Comparison of ENCODE assay signal across 8 cellular contexts in genomic region chrX:135520553-135521404, GRCh38. TPM values are rescaled to one million over a fixed set of nuclear protein-coding genes. Genes with fewer than 3 reads are reported as not detected.
DNase-seq lines count a peak whose midpoint lies in the region; ATAC-seq and TF ChIP-seq lines count a peak whose summit lies in the region.

TSS of gene INTS6L (plus strand) at chrX:135520660. CDS start at chrX:135520993, 333 bp downstream.

- H3K9me1 ChIP-seq in IMR-90 (ENCODE audit: insufficient read depth, low read length), result no peaks in the 10 kb centered on the region

- peaks cover 3% of the 10 kb centered on the region for H3F3A ChIP-seq in neural progenitor cell (ENCODE audit: low read depth)

- peak within 1 kb of the TSS; percentile 43 for H4K91ac ChIP-seq in IMR-90 (ENCODE audit: insufficient read depth, low read depth, low read length)

- intact Hi-C loops in IMR-90 (cut with micrococcal nuclease), result loop anchor here (5.0 kb wide), 1 partner anchor 33 kb away; no protein-coding TSS in a partner anchor

- H3K4ac ChIP-seq in IMR-90 (ENCODE audit: low read depth, low read length), result peak within 1 kb of the TSS; percentile 31

- POLR2A ChIA-PET in IMR-90 (lab: Charles Lee; ENCODE audit: unreplicated experiment), result interaction anchor here (1.2 kb wide), 1 partner anchor 10 kb away, joined by 4 read pairs; no protein-coding TSS in a partner anchor

- H3K23ac ChIP-seq in IMR-90 (ENCODE audit: low read depth, low read length), result no peak within 1 kb of the TSS

- no peaks in the 10 kb centered on the region for H3K79me1 ChIP-seq in IMR-90 (ENCODE audit: low read depth in 1 of 2, low read length in 2 of 2)

- H3K36me3 ChIP-seq in IMR-90 (ENCODE audit: control insufficient read depth, insufficient read depth, low read length) (no peaks in the 10 kb centered on the region), neural progenitor cell (no peaks in the 10 kb centered on the region), stomach smooth muscle (ENCODE audit: control insufficient read depth in 2 of 2, insufficient read depth in 2 of 2, low read length in 2 of 2) (no peaks in the 10 kb centered on the region)

- peaks cover 3% of the 10 kb centered on the region for H3K9me3 Mint-ChIP-seq in neural progenitor cell

- peak within 1 kb of the TSS; percentile 97 for H3K4me3 Mint-ChIP-seq in neural progenitor cell

- H2AFZ ChIP-seq in IMR-90 (replicated peaks; ENCODE audit: low read length, poor library complexity) (peak within 1 kb of the TSS; percentile 90), neural progenitor cell (replicated peaks) (peak within 1 kb of the TSS; percentile 70)

- H3K9ac ChIP-seq in IMR-90 (ENCODE audit: low read depth, low read length), result peak within 1 kb of the TSS; percentile 73
- H3K9ac ChIP-seq in neural progenitor cell, result no peak within 1 kb of the TSS
- peak within 1 kb of the TSS; percentile 62 to 76 for H3K9ac ChIP-seq in stomach smooth muscle (ENCODE audit: low read length in 2 of 2)

- H4K20me1 ChIP-seq in IMR-90 (ENCODE audit: insufficient read depth, low read length), result no peaks in the 10 kb centered on the region
- H4K20me1 ChIP-seq in neural progenitor cell (ENCODE audit: low read depth), result no peaks in the 10 kb centered on the region

- peak within 1 kb of the TSS; percentile 80 for H3K4me2 ChIP-seq in IMR-90 (ENCODE audit: low read depth, low read length)
- H3K4me2 ChIP-seq in neural progenitor cell, result peak within 1 kb of the TSS; percentile 76

- no peaks in the 10 kb centered on the region for H3K79me2 ChIP-seq in neural progenitor cell (ENCODE audit: low read depth)

- no peak for TF ChIP-seq RAD21 in IMR-90 (IDR thresholded peaks at IDR 0.05; ENCODE audit: low read length)

- no peaks in the 10 kb centered on the region for H3K36me3 Mint-ChIP-seq in neural progenitor cell

- H4K5ac ChIP-seq in IMR-90 (ENCODE audit: low read depth, low read length), result peak within 1 kb of the TSS; percentile 24

- H3K4me3 ChIP-seq in IMR-90 (ENCODE audit: insufficient read depth, low read depth, low read length), result peak within 1 kb of the TSS; percentile 88
- H3K4me3 ChIP-seq in fibroblast of villous mesenchyme (ENCODE audit: low read depth, low read length), result peak within 1 kb of the TSS; percentile 71
- peak within 1 kb of the TSS; percentile 73 for H3K4me3 ChIP-seq in neural progenitor cell
- H3K4me3 ChIP-seq in stomach smooth muscle (ENCODE audit: low read length in 2 of 2), result peak within 1 kb of the TSS; percentile 79 to 80

- peak; percentile 97 for TF ChIP-seq POLR2A in IMR-90 (IDR thresholded peaks at IDR 0.05; ENCODE audit: low read depth, low read length)

- H3K27ac Mint-ChIP-seq in neural progenitor cell, result peak within 1 kb of the TSS; percentile 99

- H2AK5ac ChIP-seq in IMR-90 (ENCODE audit: low read depth, low read length), result no peak within 1 kb of the TSS

- peak within 1 kb of the TSS; percentile 2 for H3K18ac ChIP-seq in IMR-90 (ENCODE audit: low read depth, low read length)

- TF ChIP-seq CTCF in IMR-90 (conservative IDR thresholded peaks at IDR 0.05; ENCODE audit: low read depth, low read length) (no peak), fibroblast of villous mesenchyme (IDR thresholded peaks at IDR 0.05; ENCODE audit: insufficient read depth, low read depth, low read length) (no peak), neural progenitor cell (IDR thresholded peaks at IDR 0.05) (no peak)

- DNase-seq in DMS53 (lab: John Stamatoyannopoulos, UW) (peak; percentile 95), IMR-90 (peak; percentile 88), SIG-M5 treated with dmso at 0.1 percent for 504 hours (lab: John Stamatoyannopoulos, UW; ENCODE audit: unreplicated experiment) (peak; percentile 94), activated gamma-delta T cell (lab: John Stamatoyannopoulos, UW) (peak; percentile 70), fibroblast of villous mesenchyme (ENCODE audit: low read depth) (peak; percentile 90), neural progenitor cell (ENCODE audit: low spot score) (peak; percentile 91)

- peak within 1 kb of the TSS; percentile 77 for H2BK5ac ChIP-seq in IMR-90 (ENCODE audit: low read depth, low read length, poor library complexity, severe bottlenecking)

- CTCF ChIA-PET in IMR-90 (lab: Yijun Ruan, JAX), result no interaction called here

- H2AK9ac ChIP-seq in IMR-90 (replicated peaks; ENCODE audit: low read depth, low read length, poor library complexity), result peak within 1 kb of the TSS; percentile 68

- H2BK15ac ChIP-seq in IMR-90 (ENCODE audit: low read depth, low read length), result no peak within 1 kb of the TSS

- peaks cover 3% of the 10 kb centered on the region for H3K27me3 Mint-ChIP-seq in neural progenitor cell (ENCODE audit: insufficient read depth, low read depth)

- 54% methylated on average over 7 of the region's 50 CpGs; no CpG with 5 or more reads in 1 of the 2 experiments for WGBS in IMR-90 (ENCODE audit: extremely low coverage in 2 of 2, insufficient read length in 1 of 2), 2 experiments

- no peaks in the 10 kb centered on the region for H3K27me3 ChIP-seq in IMR-90 (ENCODE audit: control insufficient read depth, insufficient read depth, low read length)
- no peaks in the 10 kb centered on the region for H3K27me3 ChIP-seq in neural progenitor cell
- no peaks in the 10 kb centered on the region for H3K27me3 ChIP-seq in stomach smooth muscle (ENCODE audit: control insufficient read depth in 1 of 2, insufficient read depth in 2 of 2, low read length in 2 of 2)

- no peak within 1 kb of the TSS for H2BK20ac ChIP-seq in IMR-90 (ENCODE audit: low read depth, low read length)

- no TSS peak for BruUV-seq in IMR-90 (replicated peaks; lab: Mats Ljungman, UMichigan)

- ATAC-seq in GM21526 (IDR thresholded peaks at IDR 0.05; ENCODE audit: low FRiP score, unreplicated experiment), result peak; percentile 83
- ATAC-seq in IMR-90 (ENCODE audit: low read depth), result peak; percentile 74

- in situ Hi-C loops in IMR-90 (cut with MboI; ENCODE audit: low sequenced_read_pairs), result no loop called here

- peak within 1 kb of the TSS; percentile 29 for H3K56ac ChIP-seq in IMR-90 (ENCODE audit: extremely low read depth, insufficient read depth, low read length)

- no peaks in the 10 kb centered on the region for H3K4me1 ChIP-seq in IMR-90 (ENCODE audit: control insufficient read depth, insufficient read depth, low read length)
- H3K4me1 ChIP-seq in neural progenitor cell, result peaks cover 12% of the 10 kb centered on the region
- H3K4me1 ChIP-seq in stomach smooth muscle (ENCODE audit: control insufficient read depth, insufficient read depth, low read length), result no peaks in the 10 kb centered on the region

- dilution Hi-C loops in IMR-90 (cut with HindIII; ENCODE audit: low sequenced_read_pairs, unreplicated experiment), result no loop called here

- H3K4me1 Mint-ChIP-seq in neural progenitor cell, result peaks cover 20% of the 10 kb centered on the region

- H3K27ac ChIP-seq in IMR-90 (ENCODE audit: insufficient read depth, low read length) (peak within 1 kb of the TSS; percentile 73), neural progenitor cell (no peak within 1 kb of the TSS), stomach smooth muscle (ENCODE audit: low read length) (peak within 1 kb of the TSS; percentile 82)

- no peak within 1 kb of the TSS for H2BK120ac ChIP-seq in IMR-90 (ENCODE audit: low read depth, low read length)

- H3K9me3 ChIP-seq in IMR-90 (ENCODE audit: control insufficient read depth, insufficient read depth, low read length), result no peaks in the 10 kb centered on the region
- H3K9me3 ChIP-seq in neural progenitor cell (ENCODE audit: low read depth), result no peaks in the 10 kb centered on the region
- H3K9me3 ChIP-seq in stomach smooth muscle (ENCODE audit: control insufficient read depth in 2 of 2, low read length in 2 of 2), result no peaks in the 10 kb centered on the region

- 0 out of 2 replicates have a peak within 1 kb of the TSS, but pooled peaks have one; percentile 36 for H3K14ac ChIP-seq in IMR-90 (replicated peaks; ENCODE audit: low read depth, low read length)

- H4K8ac ChIP-seq in IMR-90 (ENCODE audit: low read depth in 2 of 2, low read length in 2 of 2), result peak within 1 kb of the TSS; percentile 48 to 67; a peak in 3 of 4 replicates

TF ChIP-seq in IMR-90, 13 proteins besides CTCF, POLR2A, EP300 and RAD21 (continues in another document):
- no peak for TF ChIP-seq SMC3 (IDR thresholded peaks at IDR 0.05; ENCODE audit: low read depth, low read length)
- TF ChIP-seq CHD1 (IDR thresholded peaks at IDR 0.05; ENCODE audit: low read depth, low read length), result no peak
- TF ChIP-seq FOS (IDR thresholded peaks at IDR 0.05; ENCODE audit: low read depth, low read length), result no peak
- TF ChIP-seq MAZ (IDR thresholded peaks at IDR 0.05; ENCODE audit: borderline replicate concordance, low read depth, low read length), result peak; percentile 51
- TF ChIP-seq BHLHE40 (IDR thresholded peaks at IDR 0.05; ENCODE audit: low read depth, low read length), result no peak
- no peak for TF ChIP-seq RFX5 (IDR thresholded peaks at IDR 0.05; ENCODE audit: low read depth, low read length)
- no peak for TF ChIP-seq RCOR1 (IDR thresholded peaks at IDR 0.05; ENCODE audit: insufficient replicate concordance, low read length)
- TF ChIP-seq USF2 (IDR thresholded peaks at IDR 0.05; ENCODE audit: low read depth, low read length), result peak; percentile 95
- TF ChIP-seq CEBPB (IDR thresholded peaks at IDR 0.05; ENCODE audit: low read depth, low read length), result no peak
- no peak for TF ChIP-seq NFE2L2 (IDR thresholded peaks at IDR 0.05; ENCODE audit: low read depth, low read length)
- no peak for TF ChIP-seq ELK1 (IDR thresholded peaks at IDR 0.05; ENCODE audit: borderline replicate concordance, low read depth, low read length)

RNA-seq across cellular contexts. Expression of gene INTS6L, which starts in this region (rescaled TPM):
- total RNA-seq in IMR-90 (2012; rRNA removed) (2.7 and 3.9 TPM in 2 replicates), fibroblast of villous mesenchyme (6.8 and 8.2 TPM in 2 replicates), neural progenitor cell (ENCODE audit: low replicate concordance) (10.4 and 18.3 TPM in 2 replicates)
- 4.6 and 5.1 TPM in 2 replicates for polyA plus RNA-seq in IMR-90 (2012; rRNA removed)
- polyA plus RNA-seq in IMR-90 (2012; cell fraction: cytosol; rRNA removed), result 0.55 TPM in 2 replicates
- polyA plus RNA-seq in IMR-90 (2012; cell fraction: nucleus; rRNA removed; ENCODE audit: low replicate concordance), result 7.2 and 48.9 TPM in 2 replicates
